ENCODE assay signal across 8 cellular contexts in the genomic region with DNA sequence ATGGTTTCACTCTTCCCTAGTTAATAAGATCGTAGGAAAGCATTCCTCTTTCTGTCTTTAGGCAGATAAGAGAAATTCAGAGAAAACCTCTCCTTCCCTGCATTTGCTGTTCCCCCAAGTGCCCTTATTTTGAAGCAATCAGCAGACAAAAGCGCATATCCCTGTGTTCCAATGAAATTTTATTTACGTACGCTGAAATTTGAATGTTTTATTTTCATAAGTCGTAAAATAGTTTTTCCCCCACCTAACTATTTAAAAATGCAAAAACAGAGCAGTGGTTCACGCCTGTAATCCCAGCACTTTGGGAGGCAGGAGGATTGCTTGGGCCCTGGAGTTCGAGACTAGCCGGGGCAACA. TPM values are rescaled to one million over a fixed set of nuclear protein-coding genes. Genes with fewer than 3 reads are reported as not detected.
DNase-seq lines count a peak whose midpoint lies in the region; ATAC-seq and TF ChIP-seq lines count a peak whose summit lies in the region.

No MANE protein-coding gene starts in this region.

- intact Hi-C loops in sigmoid colon (cut with DNase I) = loop anchor here (1.0 to 2.0 kb wide), 2 partner anchors 16 to 48 kb away; a partner anchor contains a TSS

- H3K4me1 ChIP-seq in sigmoid colon = peaks cover 0 to 17% (median 13%) of the 10 kb centered on the region in 4 donors

- no peaks in the 10 kb centered on the region for H3K9me3 ChIP-seq in SK-N-MC (ENCODE audit: low read depth, low read length)
- H3K9me3 ChIP-seq in sigmoid colon = no peaks in the 10 kb centered on the region

- no peaks in the 10 kb centered on the region for H3K27me3 ChIP-seq in sigmoid colon

- H3K9ac ChIP-seq in SK-N-MC (ENCODE audit: insufficient read length) = no peak overlapping the region

- H3K27ac ChIP-seq in SK-N-MC (no peak overlapping the region), sigmoid colon (peak overlapping the region; percentile 87 to 92 (median 90))

- H3K4me3 ChIP-seq in GM12865 (ENCODE audit: low read depth, low read length) (peak overlapping the region; percentile 55), SK-N-MC (peak overlapping the region; percentile 97), fibroblast of pulmonary artery (replicated peaks; ENCODE audit: low read depth, low read length) (peak overlapping the region; percentile 68), sigmoid colon (peak overlapping the region; percentile 72 to 93 (median 87))

- no peak for TF ChIP-seq POLR2A in sigmoid colon (IDR thresholded peaks at IDR 0.05)

- DNase-seq in GM12865 (ENCODE audit: low read depth) = no peak
- DNase-seq in SK-N-MC (ENCODE audit: low read depth, low spot score) = no peak
- DNase-seq in fibroblast of pulmonary artery (ENCODE audit: low read depth) = no peak
- no peak for DNase-seq in sigmoid colon
- DNase-seq in A172 (ENCODE audit: low spot score) = no peak
- DNase-seq in putamen (ENCODE audit: low spot score) = no peak
- no peak for DNase-seq in stimulated activated CD8-positive, alpha-beta memory T cell treated with anti-CD3 and anti-CD28 coated beads, Interleukin-4, amount 100 ng/mL, for 48 hours

- no peak for ATAC-seq in HG02938 (IDR thresholded peaks at IDR 0.05; ENCODE audit: unreplicated experiment)

- 84 to 91% methylated on average over 8 of the region's 8 CpGs for WGBS in sigmoid colon, 2 donors

- TF ChIP-seq CTCF in GM12865 (IDR thresholded peaks at IDR 0.05; ENCODE audit: insufficient read depth, low read depth, low read length, missing control alignments) = no peak
- TF ChIP-seq CTCF in fibroblast of pulmonary artery (IDR thresholded peaks at IDR 0.05; ENCODE audit: low read length, missing control alignments) = no peak
- TF ChIP-seq CTCF in sigmoid colon (IDR thresholded peaks at IDR 0.05) = no peak

- no peaks in the 10 kb centered on the region; the same call in 1 of the 2 replicates for H3K36me3 ChIP-seq in SK-N-MC (ENCODE audit: insufficient read depth, low read length)
- peaks cover 0 to 12% (median 5%) of the 10 kb centered on the region in 4 donors for H3K36me3 ChIP-seq in sigmoid colon

- no peak for TF ChIP-seq EP300 in sigmoid colon (IDR thresholded peaks at IDR 0.05)

RNA-seq across cellular contexts. Expression of a gene that starts 17.2 kb away (rescaled TPM):
- total RNA-seq in sigmoid colon = 10 to 100 TPM; 26.2 to 70.9 (median 41.3) TPM
- polyA plus RNA-seq in sigmoid colon = 10 to 100 TPM in 2 of 3 donors, 1 to 10 TPM in 1; 5.8 to 27.4 (median 12.0) TPM
- total RNA-seq in A172 (2014; rRNA removed; shearing (Covaris generic)) = 19.2 and 26.9 TPM in 2 replicates

RNA-seq across cellular contexts. Expression of a gene that starts 27.2 kb away (rescaled TPM):
- 100 to 1,000 TPM; 139 to 229 (median 198) TPM for total RNA-seq in sigmoid colon
- 100 to 1,000 TPM; 105 to 133 (median 113) TPM for polyA plus RNA-seq in sigmoid colon
- 222 and 261 TPM in 2 replicates for total RNA-seq in A172 (2014; rRNA removed; shearing (Covaris generic))

RNA-seq across cellular contexts. Expression of a gene that starts 48.2 kb away (rescaled TPM):
- 1 to 10 TPM; 2.3 to 4.4 (median 3.3) TPM for total RNA-seq in sigmoid colon
- polyA plus RNA-seq in sigmoid colon = 1 to 10 TPM in 2 of 3 donors, under 1 TPM in 1; 0.60 to 3.3 (median 1.4) TPM
- total RNA-seq in A172 (2014; rRNA removed; shearing (Covaris generic)) = 4.5 and 6.8 TPM in 2 replicates
